Comparison of ENCODE assay signal across 10 cellular contexts in the genomic region with DNA sequence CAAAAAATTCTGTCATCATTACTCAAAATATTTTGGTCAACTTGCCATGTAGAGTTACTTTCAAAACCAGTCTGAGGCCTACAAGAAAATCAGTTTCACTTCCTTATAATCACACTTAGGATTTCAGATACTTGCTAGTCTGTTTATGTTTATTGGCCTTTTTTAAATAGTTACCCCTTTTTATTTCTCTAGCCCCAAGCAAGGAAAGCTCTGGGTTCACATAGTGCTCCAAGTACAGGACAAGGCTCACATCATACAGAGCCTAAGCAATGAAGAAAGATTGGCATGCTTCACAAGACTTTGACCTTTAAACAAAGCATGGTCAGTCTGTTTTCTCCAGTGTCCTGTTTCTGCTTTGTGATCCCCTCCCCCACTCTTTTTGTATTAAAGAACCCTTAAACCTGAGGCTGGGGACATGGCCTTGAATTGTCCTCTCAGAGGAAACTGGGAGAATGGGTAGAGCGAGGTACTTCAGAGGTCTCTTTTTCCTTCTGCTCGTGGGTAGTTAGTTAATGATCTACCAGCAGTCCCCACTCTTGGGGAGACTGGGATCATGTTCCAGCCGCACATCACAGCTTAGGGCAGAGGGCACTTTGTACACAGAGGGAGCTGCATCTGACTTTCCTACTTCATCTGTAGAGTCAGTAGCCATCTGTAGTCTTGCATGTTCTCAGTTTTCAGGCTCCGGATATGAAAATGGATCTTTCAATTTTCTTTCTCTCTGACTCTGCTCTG. TPM values are rescaled to one million over a fixed set of nuclear protein-coding genes. Genes with fewer than 3 reads are reported as not detected.
DNase-seq lines count a peak whose midpoint lies in the region; ATAC-seq and TF ChIP-seq lines count a peak whose summit lies in the region.
"Had no signal": no experiment of that assay in that cellular context is flagged by ENCODE, and none has a peak within 500 bp of the region (broad histone marks: within the 10 kb centered on the region; RNA-seq: fewer than 3 reads in every experiment).

No MANE protein-coding gene starts in this region.

- DNase-seq in activated naive CD8-positive, alpha-beta T cell treated with anti-CD3 and anti-CD28 coated beads for 36 hours = no peak
- no peak for DNase-seq in activated naive CD8-positive, alpha-beta T cell treated with anti-CD3 and anti-CD28 coated beads, Interleukin-2, amount 50 U/mL, for 24 hours
- DNase-seq in glomerular visceral epithelial cell (ENCODE audit: extremely low spot score) = peak; percentile 43
- no peak for DNase-seq in type B pancreatic cell (ENCODE audit: extremely low spot score, unreplicated experiment)
- no peak for DNase-seq in stimulated activated CD4-positive, alpha-beta T cell treated with anti-CD3 and anti-CD28 coated beads, Interleukin-4, amount 100 ng/mL, for 4 hours
- DNase-seq in NCI-H2171 (lab: John Stamatoyannopoulos, UW) = no peak
- DNase-seq in NCI-H774 (lab: John Stamatoyannopoulos, UW) = no peak

- no peak for ATAC-seq in activated naive CD8-positive, alpha-beta T cell treated with anti-CD3 and anti-CD28 coated beads, Interleukin-2, amount 50 U/mL, for 24 hours

- H3K4me1 ChIP-seq in KMS-11 (ENCODE audit: low read depth, poor library complexity, severe bottlenecking) = peaks cover 13% of the 10 kb centered on the region

- H3K36me3 Mint-ChIP-seq in activated naive CD8-positive, alpha-beta T cell treated with anti-CD3 and anti-CD28 coated beads for 36 hours = no peaks in the 10 kb centered on the region
- no peaks in the 10 kb centered on the region for H3K36me3 Mint-ChIP-seq in activated naive CD8-positive, alpha-beta T cell treated with anti-CD3 and anti-CD28 coated beads, Interleukin-2, amount 50 U/mL, for 24 hours (ENCODE audit: low read depth)
- H3K36me3 Mint-ChIP-seq in type B pancreatic cell = no peaks in the 10 kb centered on the region

- H3K27ac Mint-ChIP-seq in activated naive CD8-positive, alpha-beta T cell treated with anti-CD3 and anti-CD28 coated beads for 36 hours = peak overlapping the region; percentile 0
- H3K27ac Mint-ChIP-seq in activated naive CD8-positive, alpha-beta T cell treated with anti-CD3 and anti-CD28 coated beads, Interleukin-2, amount 50 U/mL, for 24 hours = no peak overlapping the region
- peak overlapping the region; percentile 55 for H3K27ac Mint-ChIP-seq in type B pancreatic cell

- no peaks in the 10 kb centered on the region for H3K36me3 ChIP-seq in KMS-11 (ENCODE audit: insufficient read depth)

- TF ChIP-seq CTCF in KMS-11 (conservative IDR thresholded peaks at IDR 0.05; ENCODE audit: low read depth, low read length) = no peak
- no peak for TF ChIP-seq CTCF in type B pancreatic cell (conservative IDR thresholded peaks at IDR 0.05)

- H3K9ac ChIP-seq in KMS-11 = no peak overlapping the region

- H3K79me2 ChIP-seq in KMS-11 (ENCODE audit: insufficient read depth, low read depth) = no peaks in the 10 kb centered on the region

- H4K20me1 ChIP-seq in KMS-11 (ENCODE audit: insufficient read depth) = no peaks in the 10 kb centered on the region

- no peaks in the 10 kb centered on the region for H3K27me3 Mint-ChIP-seq in activated naive CD8-positive, alpha-beta T cell treated with anti-CD3 and anti-CD28 coated beads for 36 hours
- no peaks in the 10 kb centered on the region for H3K27me3 Mint-ChIP-seq in activated naive CD8-positive, alpha-beta T cell treated with anti-CD3 and anti-CD28 coated beads, Interleukin-2, amount 50 U/mL, for 24 hours
- no peaks in the 10 kb centered on the region for H3K27me3 Mint-ChIP-seq in type B pancreatic cell

- H3K9me3 Mint-ChIP-seq in activated naive CD8-positive, alpha-beta T cell treated with anti-CD3 and anti-CD28 coated beads for 36 hours = no peaks in the 10 kb centered on the region
- H3K9me3 Mint-ChIP-seq in activated naive CD8-positive, alpha-beta T cell treated with anti-CD3 and anti-CD28 coated beads, Interleukin-2, amount 50 U/mL, for 24 hours = no peaks in the 10 kb centered on the region
- no peaks in the 10 kb centered on the region for H3K9me3 Mint-ChIP-seq in type B pancreatic cell

- H3K4me3 Mint-ChIP-seq in activated naive CD8-positive, alpha-beta T cell treated with anti-CD3 and anti-CD28 coated beads for 36 hours = no peak overlapping the region
- no peak overlapping the region for H3K4me3 Mint-ChIP-seq in activated naive CD8-positive, alpha-beta T cell treated with anti-CD3 and anti-CD28 coated beads, Interleukin-2, amount 50 U/mL, for 24 hours
- H3K4me3 Mint-ChIP-seq in type B pancreatic cell = peak overlapping the region; percentile 36

- no peak overlapping the region for H3K4me3 ChIP-seq in KMS-11 (IDR thresholded peaks at IDR 0.05; ENCODE audit: insufficient read depth, low read depth, low read length)

- no peak overlapping the region for H3K27ac ChIP-seq in KMS-11
- H3K27ac ChIP-seq: C4-2B had no signal

- H3K4me2 ChIP-seq in KMS-11 = peak overlapping the region; percentile 8; the same call in 1 of the 2 replicates

- no peak overlapping the region for H2AFZ ChIP-seq in KMS-11 (ENCODE audit: low read depth)

- peaks cover 12% of the 10 kb centered on the region for H3K4me1 Mint-ChIP-seq in activated naive CD8-positive, alpha-beta T cell treated with anti-CD3 and anti-CD28 coated beads for 36 hours
- peaks cover 10% of the 10 kb centered on the region for H3K4me1 Mint-ChIP-seq in activated naive CD8-positive, alpha-beta T cell treated with anti-CD3 and anti-CD28 coated beads, Interleukin-2, amount 50 U/mL, for 24 hours
- H3K4me1 Mint-ChIP-seq in type B pancreatic cell (ENCODE audit: unreplicated experiment) = peaks cover 35% of the 10 kb centered on the region

- H3K27me3 ChIP-seq in KMS-11 (ENCODE audit: insufficient read depth, low read depth) = no peaks in the 10 kb centered on the region

RNA-seq across cellular contexts. Expression of a gene that starts 30.6 kb away (rescaled TPM):
- 1 to 10 TPM; 3.3 to 3.5 TPM for total RNA-seq in activated naive CD8-positive, alpha-beta T cell treated with anti-CD3 and anti-CD28 coated beads for 36 hours
- total RNA-seq in type B pancreatic cell (ENCODE audit: low replicate concordance) = 19.1 and 28.8 TPM in 2 replicates

RNA-seq across cellular contexts. Expression of a gene that starts 54.9 kb away (rescaled TPM):
- total RNA-seq in activated naive CD8-positive, alpha-beta T cell treated with anti-CD3 and anti-CD28 coated beads for 36 hours = not detected
- 1.0 and 3.2 TPM in 2 replicates for total RNA-seq in type B pancreatic cell (ENCODE audit: low replicate concordance)
- total RNA-seq: pulmonary artery endothelial cell had no signal
